8 cellular contexts compared by ENCODE assay signal in the genomic region with DNA sequence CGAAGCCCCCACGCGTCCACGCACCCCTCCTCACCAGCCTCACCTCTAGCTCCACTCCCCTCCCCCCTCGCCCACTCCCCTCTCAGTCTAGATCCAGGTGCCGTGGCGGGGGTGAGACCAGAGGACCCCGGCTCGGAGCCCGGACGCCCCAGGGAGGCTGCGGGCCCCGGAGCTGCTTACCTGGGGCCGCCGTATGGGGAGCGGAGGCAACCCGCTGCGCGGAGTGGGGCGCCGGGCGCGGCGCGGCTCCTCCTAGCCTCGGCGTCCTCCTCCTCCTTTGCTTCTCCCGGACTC. TPM values are rescaled to one million over a fixed set of nuclear protein-coding genes. Genes with fewer than 3 reads are reported as not detected.
DNase-seq lines count a peak whose midpoint lies in the region; ATAC-seq and TF ChIP-seq lines count a peak whose summit lies in the region.

No MANE protein-coding gene starts in this region.

- H3K4me3 Mint-ChIP-seq in Calu3 (ENCODE audit: low read depth, unreplicated experiment), result peak overlapping the region; percentile 85

- no peak overlapping the region for H3K27ac Mint-ChIP-seq in Calu3 (ENCODE audit: unreplicated experiment)

- no peak overlapping the region for H4K91ac ChIP-seq in trophoblast cell (ENCODE audit: low read depth, low read length)

- H3K4me2 ChIP-seq in OCI-LY3 (ENCODE audit: low read length), result peak overlapping the region; percentile 78
- peak overlapping the region; percentile 100 for H3K4me2 ChIP-seq in trophoblast cell (ENCODE audit: low read length)

- H3K9me3 Mint-ChIP-seq in Calu3 (ENCODE audit: low read depth, unreplicated experiment), result no peaks in the 10 kb centered on the region

- 0 out of 2 replicates have a peak overlapping the region, but pooled peaks have one; percentile 68 for H2AFZ ChIP-seq in OCI-LY3 (ENCODE audit: low read depth, low read length)
- peak overlapping the region; percentile 38 for H2AFZ ChIP-seq in trophoblast cell (ENCODE audit: insufficient read depth, low read length, poor library complexity)

- no peaks in the 10 kb centered on the region for H3K79me2 ChIP-seq in OCI-LY3 (ENCODE audit: low read length)
- H3K79me2 ChIP-seq in trophoblast cell (ENCODE audit: control insufficient read depth, insufficient read depth, low read length, poor library complexity), result no peaks in the 10 kb centered on the region

- no peak overlapping the region for H2BK12ac ChIP-seq in trophoblast cell (ENCODE audit: low read length)

- no peak overlapping the region for H2BK120ac ChIP-seq in trophoblast cell (ENCODE audit: insufficient read depth, low read length, poor library complexity)

- H3K9ac ChIP-seq in OCI-LY3 (ENCODE audit: low read length) (no peak overlapping the region), trophoblast cell (ENCODE audit: low read length) (no peak overlapping the region)

- 1% methylated on average over 28 of the region's 28 CpGs for WGBS in esophagus, 2 donors
- no CpG with 5 or more reads among the region's 28 CpGs for WGBS in trophoblast cell (ENCODE audit: extremely low coverage, insufficient coverage, insufficient read length)

- no peak overlapping the region for H4K12ac ChIP-seq in trophoblast cell (ENCODE audit: low read depth, low read length)

- H3K9me3 ChIP-seq in OCI-LY3 (ENCODE audit: insufficient read depth, low read length) (no peaks in the 10 kb centered on the region), esophagus (ENCODE audit: control insufficient read depth in 2 of 2, insufficient read depth in 1 of 2, low read depth in 1 of 2, low read length in 1 of 2) (no peaks in the 10 kb centered on the region), trophoblast cell (ENCODE audit: insufficient read depth, low read depth, low read length) (peaks cover 3% of the 10 kb centered on the region)

- no TSS peak for BruUV-seq in Calu3 (replicated peaks; lab: Mats Ljungman, UMichigan)

- H4K8ac ChIP-seq in trophoblast cell (ENCODE audit: low read depth, low read length), result no peak overlapping the region

- H3K27ac ChIP-seq in OCI-LY3 (ENCODE audit: low read length) (no peak overlapping the region), esophagus (ENCODE audit: low read depth in 2 of 2, low read length in 1 of 2) (peak overlapping the region in 1 of 2 donors; percentile 43), trophoblast cell (ENCODE audit: low read depth, low read length) (no peak overlapping the region)

- H3K36me3 Mint-ChIP-seq in Calu3 (ENCODE audit: insufficient read depth, unreplicated experiment), result peaks cover 20% of the 10 kb centered on the region

- H3K4me1 ChIP-seq in OCI-LY3 (ENCODE audit: low read length) (peaks cover 13% of the 10 kb centered on the region; the same call in 1 of the 2 replicates), esophagus (ENCODE audit: control insufficient read depth in 2 of 2, insufficient read depth in 2 of 2, low read length in 1 of 2) (peaks cover 4 to 16% of the 10 kb centered on the region in 2 donors), trophoblast cell (ENCODE audit: control insufficient read depth in 1 of 2, insufficient read depth in 2 of 2, low read length in 2 of 2) (peaks cover 8 to 14% of the 10 kb centered on the region in 2 experiments)

- no peak overlapping the region for H3K4ac ChIP-seq in trophoblast cell (ENCODE audit: low read depth, low read length)

- no peak overlapping the region for H2AK5ac ChIP-seq in trophoblast cell (ENCODE audit: low read length)

- no peaks in the 10 kb centered on the region for H3K27me3 Mint-ChIP-seq in Calu3 (ENCODE audit: unreplicated experiment)

- H4K20me1 ChIP-seq in OCI-LY3 (ENCODE audit: insufficient read depth, low read length), result no peaks in the 10 kb centered on the region

- H3K18ac ChIP-seq in trophoblast cell (ENCODE audit: low read length), result no peak overlapping the region

- ATAC-seq in HG02588 (IDR thresholded peaks at IDR 0.05; ENCODE audit: unreplicated experiment), result no peak

- no peak overlapping the region for H2BK5ac ChIP-seq in trophoblast cell (ENCODE audit: low read depth, low read length, poor library complexity)

- CTCF ChIA-PET in Calu3 (lab: Charles Lee), result interaction anchor here (0.7 to 1.1 kb wide), 3 partner anchors 9 to 1357 kb away, joined by 3 read pairs; no protein-coding TSS in a partner anchor

- intact Hi-C loops in Calu3 (cut with micrococcal nuclease; ENCODE audit: unreplicated experiment), result loop anchor here (5.0 to 10.0 kb wide), 3 partner anchors 219 to 399 kb away; no protein-coding TSS in a partner anchor

- H3K36me3 ChIP-seq in OCI-LY3 (replicated peaks; ENCODE audit: low read depth, low read length) (no peaks in the 10 kb centered on the region), esophagus (ENCODE audit: control insufficient read depth in 2 of 2, insufficient read depth in 2 of 2, low read length in 1 of 2) (no peaks in the 10 kb centered on the region), trophoblast cell (ENCODE audit: control insufficient read depth in 1 of 2, insufficient read depth in 2 of 2, low read length in 2 of 2) (no peaks in the 10 kb centered on the region)

- peaks cover 10% of the 10 kb centered on the region for H3K4me1 Mint-ChIP-seq in Calu3 (ENCODE audit: low read depth, unreplicated experiment)

- no peak for TF ChIP-seq CTCF in Calu3 (IDR thresholded peaks at IDR 0.05; ENCODE audit: unreplicated experiment)
- TF ChIP-seq CTCF in OCI-LY3 (IDR thresholded peaks at IDR 0.05; ENCODE audit: low read depth, low read length), result no peak

- no peak overlapping the region for H3K23ac ChIP-seq in trophoblast cell (ENCODE audit: low read length)

- H3K79me1 ChIP-seq in trophoblast cell (ENCODE audit: low read length), result no peaks in the 10 kb centered on the region

- H3K14ac ChIP-seq in trophoblast cell (ENCODE audit: low read length), result no peak overlapping the region

- H3K27me3 ChIP-seq in OCI-LY3 (ENCODE audit: low read depth, low read length) (no peaks in the 10 kb centered on the region), esophagus (ENCODE audit: control insufficient read depth in 1 of 2, insufficient read depth in 2 of 2, low read length in 2 of 2) (no peaks in the 10 kb centered on the region), trophoblast cell (ENCODE audit: insufficient read depth, low read length) (peaks cover 10% of the 10 kb centered on the region)

- no peak for DNase-seq in Calu3
- no peak for DNase-seq in trophoblast cell
- DNase-seq in GM19238 (ENCODE audit: insufficient read length, low spot score), result no peak
- DNase-seq in OCI-M1 (lab: John Stamatoyannopoulos, UW), result no peak
- no peak for DNase-seq in AG20443 (ENCODE audit: low spot score)

- H3K4me3 ChIP-seq in OCI-LY3 (ENCODE audit: low read length) (peak overlapping the region; percentile 78), esophagus (ENCODE audit: low read depth in 1 of 2, low read length in 2 of 2) (peak overlapping the region; percentile 52 to 54), trophoblast cell (ENCODE audit: low read depth, low read length) (peak overlapping the region; percentile 78)

RNA-seq across cellular contexts. Expression of gene ENOX1, which starts 0.4 kb away (rescaled TPM):
- total RNA-seq in Calu3 (2022), result 1.2 and 1.5 TPM in 2 replicates
- polyA plus RNA-seq in esophagus, result under 1 TPM; 0.10 to 0.29 TPM
- 0.64 and 0.90 TPM in 2 replicates for polyA plus RNA-seq in trophoblast cell (2013)
